ENCODE assay signal across 9 cellular contexts in the genomic region with DNA sequence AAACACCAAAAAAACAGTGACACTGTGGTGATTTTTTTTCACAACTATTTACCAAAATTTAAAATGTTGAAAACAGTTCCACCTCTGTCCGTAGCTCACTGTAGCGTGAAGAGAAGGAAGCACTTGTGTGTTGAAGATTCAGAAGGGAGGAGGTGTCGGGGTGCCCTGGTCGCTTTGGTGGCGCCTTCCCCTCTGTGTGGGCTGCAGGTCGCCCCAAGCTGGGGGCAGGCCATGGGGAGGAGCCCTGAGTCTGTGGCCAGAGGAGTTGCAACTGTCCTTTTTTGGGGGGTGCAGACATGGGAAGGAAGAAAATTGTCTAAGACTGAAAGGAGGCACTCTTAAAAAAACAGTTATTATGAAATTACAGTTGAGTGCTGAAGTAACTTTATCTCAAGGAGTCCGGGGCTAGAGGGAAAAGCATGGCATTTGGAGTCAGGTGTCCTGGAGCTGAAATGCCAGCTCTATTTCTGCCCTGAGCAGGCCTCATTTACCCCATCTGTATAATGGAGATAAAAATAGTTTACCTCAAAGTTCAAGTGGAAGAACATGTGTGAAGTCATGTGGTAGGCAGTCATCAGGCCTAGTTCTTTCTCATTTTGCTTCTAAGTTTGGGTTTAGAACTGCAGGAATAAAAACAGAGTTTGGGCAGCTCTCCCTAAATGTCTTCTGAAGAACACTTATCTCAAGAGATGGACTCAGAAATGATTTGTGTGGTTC.
DNase-seq lines count a peak whose midpoint lies in the region; ATAC-seq and TF ChIP-seq lines count a peak whose summit lies in the region.
"Had no signal": no experiment of that assay in that cellular context is flagged by ENCODE, and none has a peak within 500 bp of the region (broad histone marks: within the 10 kb centered on the region; RNA-seq: fewer than 3 reads in every experiment).

No MANE protein-coding gene starts in this region.

- peak; percentile 82 for ATAC-seq in GM19324 (IDR thresholded peaks at IDR 0.05; ENCODE audit: low FRiP score, unreplicated experiment)
- ATAC-seq in HG03025 (IDR thresholded peaks at IDR 0.05; ENCODE audit: low FRiP score, unreplicated experiment): peak; percentile 89

- peaks cover 5% of the 10 kb centered on the region; the same call in 1 of the 2 replicates for H3K36me3 ChIP-seq in BLaER1
- H3K36me3 ChIP-seq: brain microvascular endothelial cell had no signal

- DNase-seq in HPDE6-E6E7 (ENCODE audit: extremely low spot score): no peak
- DNase-seq in NCI-H2081 (lab: John Stamatoyannopoulos, UW): no peak
- DNase-seq in RKO (ENCODE audit: low spot score): no peak
- no peak for DNase-seq in amygdala (lab: John Stamatoyannopoulos, UW)
- DNase-seq: brain microvascular endothelial cell had no signal

- peaks cover 70% of the 10 kb centered on the region for H3K4me1 ChIP-seq in BLaER1

- TF ChIP-seq CTCF in VCaP (conservative IDR thresholded peaks at IDR 0.05): no peak

- H3K27me3 ChIP-seq in BLaER1: no peaks in the 10 kb centered on the region
- H3K27me3 ChIP-seq: brain microvascular endothelial cell had no signal

- H3K4me2 ChIP-seq in BLaER1: peak overlapping the region; percentile 79

- peak overlapping the region; percentile 30; the same call in 1 of the 2 replicates for H3K9ac ChIP-seq in BLaER1

- H4K20me1 ChIP-seq in BLaER1: no peaks in the 10 kb centered on the region

- H3K4me3 ChIP-seq in BLaER1: no peak overlapping the region

- no peaks in the 10 kb centered on the region for H3K9me3 ChIP-seq in BLaER1

- peak overlapping the region; percentile 64 for H3K27ac ChIP-seq in BLaER1
- peak overlapping the region; percentile 92 for H3K27ac ChIP-seq in VCaP
- H3K27ac ChIP-seq: brain microvascular endothelial cell had no signal
